ENCODE assay signal across 8 cellular contexts in genomic region chr12:104957388-104958008, GRCh38. TPM values are rescaled to one million over a fixed set of nuclear protein-coding genes. Genes with fewer than 3 reads are reported as not detected.
A peak's percentile ranks its signal among the peaks of the same experiment; 100 is the strongest.
DNase-seq lines count a peak whose midpoint lies in the region; ATAC-seq and TF ChIP-seq lines count a peak whose summit lies in the region.

No MANE protein-coding gene starts in this region.

- no peak for TF ChIP-seq POLR2A in suprapubic skin (IDR thresholded peaks at IDR 0.05)

- DNase-seq in 8988T (peak; percentile 34), suprapubic skin (ENCODE audit: low spot score in 2 of 2) (peak in 1 of 2 donors; percentile 65)

- H3K27me3 ChIP-seq in mucosa of rectum (ENCODE audit: control insufficient read depth in 2 of 2, insufficient read depth in 2 of 2, low read length in 2 of 2) (no peaks in the 10 kb centered on the region), suprapubic skin (no peaks in the 10 kb centered on the region)

- no peak for TF ChIP-seq EP300 in suprapubic skin (IDR thresholded peaks at IDR 0.05)

- H3K9me3 ChIP-seq in mucosa of rectum (ENCODE audit: control insufficient read depth in 2 of 2, low read length in 2 of 2) (no peaks in the 10 kb centered on the region), suprapubic skin (no peaks in the 10 kb centered on the region)

- H3K27ac ChIP-seq in VCaP, result peak overlapping the region; percentile 77
- peak overlapping the region; percentile 90 for H3K27ac ChIP-seq in mucosa of rectum (ENCODE audit: low read depth in 2 of 2, low read length in 2 of 2)
- peak overlapping the region; percentile 61 for H3K27ac ChIP-seq in suprapubic skin

- H3K36me3 ChIP-seq in mucosa of rectum (ENCODE audit: control insufficient read depth in 2 of 2, insufficient read depth in 2 of 2, low read length in 2 of 2), result no peaks in the 10 kb centered on the region
- H3K36me3 ChIP-seq in suprapubic skin, result no peaks in the 10 kb centered on the region

- intact Hi-C loops in dendritic cell treated with granulocyte-macrophage colony-stimulating factor and Interleukin-4, amounts not matched to agents 40 ng/mL and 50 ng/mL, for 4 days (cut with micrococcal nuclease), result loop anchor here (1.0 to 10.0 kb wide), 3 partner anchors 17 to 97 kb away; partner anchors contain the start of gene NOPCHAP1

- peaks cover 39% of the 10 kb centered on the region for H3K4me1 Mint-ChIP-seq in dendritic cell treated with granulocyte-macrophage colony-stimulating factor and Interleukin-4, amounts not matched to agents 40 ng/mL and 50 ng/mL, for 4 days (ENCODE audit: low read depth)

- 8% methylated on average over 10 of the region's 37 CpGs for WGBS in suprapubic skin

- ATAC-seq in GM18858 (IDR thresholded peaks at IDR 0.05; ENCODE audit: unreplicated experiment), result peak; percentile 19
- ATAC-seq in HG03521 (IDR thresholded peaks at IDR 0.05; ENCODE audit: unreplicated experiment), result peak; percentile 26
- ATAC-seq in HG03108 (IDR thresholded peaks at IDR 0.05; ENCODE audit: unreplicated experiment), result no peak

- no peaks in the 10 kb centered on the region for H3K9me3 Mint-ChIP-seq in dendritic cell treated with granulocyte-macrophage colony-stimulating factor and Interleukin-4, amounts not matched to agents 40 ng/mL and 50 ng/mL, for 4 days

- TF ChIP-seq CTCF in VCaP (conservative IDR thresholded peaks at IDR 0.05) (no peak), suprapubic skin (IDR thresholded peaks at IDR 0.05) (no peak)

- peaks cover 8% of the 10 kb centered on the region for H3K27me3 Mint-ChIP-seq in dendritic cell treated with granulocyte-macrophage colony-stimulating factor and Interleukin-4, amounts not matched to agents 40 ng/mL and 50 ng/mL, for 4 days

- peak overlapping the region; percentile 96 for H3K27ac Mint-ChIP-seq in dendritic cell treated with granulocyte-macrophage colony-stimulating factor and Interleukin-4, amounts not matched to agents 40 ng/mL and 50 ng/mL, for 4 days

- peak overlapping the region; percentile 72 to 91 for H3K9ac ChIP-seq in mucosa of rectum (ENCODE audit: low read depth in 1 of 2, low read length in 2 of 2)

- H3K4me1 ChIP-seq in mucosa of rectum (ENCODE audit: control insufficient read depth in 2 of 2, insufficient read depth in 2 of 2, low read length in 2 of 2) (peaks cover 23 to 26% of the 10 kb centered on the region in 2 donors), suprapubic skin (peaks cover 22% of the 10 kb centered on the region)

- H3K4me3 ChIP-seq in mucosa of rectum (ENCODE audit: low read length in 2 of 2) (peak overlapping the region; percentile 87 to 96), suprapubic skin (peak overlapping the region; percentile 82)

- H3K4me3 Mint-ChIP-seq in dendritic cell treated with granulocyte-macrophage colony-stimulating factor and Interleukin-4, amounts not matched to agents 40 ng/mL and 50 ng/mL, for 4 days, result peak overlapping the region; percentile 85

- no peaks in the 10 kb centered on the region for H3K36me3 Mint-ChIP-seq in dendritic cell treated with granulocyte-macrophage colony-stimulating factor and Interleukin-4, amounts not matched to agents 40 ng/mL and 50 ng/mL, for 4 days (ENCODE audit: low read depth)

RNA-seq across cellular contexts. Expression of gene SLC41A2, which starts 0.6 kb away (rescaled TPM):
- 10 to 100 TPM in 1 of 4 donors, 1 to 10 TPM in 3; 1.8 to 14.6 (median 6.6) TPM for total RNA-seq in suprapubic skin

RNA-seq across cellular contexts. Expression of gene NOPCHAP1, which starts 28.6 kb away (rescaled TPM):
- 1 to 10 TPM; 4.7 to 9.9 (median 6.6) TPM for total RNA-seq in suprapubic skin
